8 cellular contexts compared by ENCODE assay signal in the genomic region with DNA sequence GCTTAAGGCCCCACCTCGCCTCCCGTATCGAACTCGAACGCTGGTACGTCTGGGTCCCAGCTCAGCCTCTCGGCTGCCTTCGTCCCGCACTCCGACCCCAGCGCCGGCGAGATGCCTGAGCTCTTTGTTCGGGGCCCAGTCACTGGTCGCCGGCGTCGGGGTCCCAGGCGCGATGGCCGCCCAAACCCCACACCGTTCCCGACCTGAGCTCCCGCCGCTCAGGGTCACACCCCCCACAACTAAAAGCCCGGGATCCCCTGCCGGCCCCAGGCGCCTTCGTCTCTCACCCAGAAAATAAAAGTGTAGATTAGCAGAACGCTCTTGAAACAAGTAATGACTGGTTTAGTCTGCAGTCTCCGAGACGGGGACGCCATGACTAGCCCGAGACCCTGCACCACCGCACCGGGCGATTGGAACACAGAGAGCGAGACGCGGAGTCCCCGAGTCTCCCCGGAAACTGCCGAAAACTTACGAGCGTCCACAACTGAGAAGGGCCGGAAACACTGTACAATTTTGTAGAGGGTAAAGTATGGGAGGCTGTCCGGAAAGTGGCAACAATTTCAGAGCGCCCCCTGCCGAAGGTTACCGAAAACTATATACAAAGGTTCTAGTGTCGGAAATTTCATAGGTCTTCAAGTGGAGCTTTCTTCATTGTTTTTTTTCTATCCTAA. TPM values are rescaled to one million over a fixed set of nuclear protein-coding genes. Genes with fewer than 3 reads are reported as not detected.
A peak's percentile ranks its signal among the peaks of the same experiment; 100 is the strongest.
DNase-seq lines count a peak whose midpoint lies in the region; ATAC-seq and TF ChIP-seq lines count a peak whose summit lies in the region.

A gene with protein sequence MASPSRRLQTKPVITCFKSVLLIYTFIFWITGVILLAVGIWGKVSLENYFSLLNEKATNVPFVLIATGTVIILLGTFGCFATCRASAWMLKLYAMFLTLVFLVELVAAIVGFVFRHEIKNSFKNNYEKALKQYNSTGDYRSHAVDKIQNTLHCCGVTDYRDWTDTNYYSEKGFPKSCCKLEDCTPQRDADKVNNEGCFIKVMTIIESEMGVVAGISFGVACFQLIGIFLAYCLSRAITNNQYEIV (minus strand): TSS at position 486 of the 671 bp plus-strand sequence. CDS start 112 bp downstream, at position 374.

- peak within 1 kb of the TSS; percentile 30; the same call in 1 of the 2 replicates for H3K27ac ChIP-seq in RWPE1

- no peaks in the 10 kb centered on the region for H3K4me1 ChIP-seq in BE2C

- POLR2A ChIA-PET in RWPE1 (lab: Yijun Ruan, JAX; ENCODE audit: low non-redundant PET), result interaction anchor here (0.6 kb wide), 1 partner anchor 48 kb away, joined by 9 read pairs; no protein-coding TSS in a partner anchor

- H3K4me1 Mint-ChIP-seq in glutamatergic neuron (ENCODE audit: low read depth, unreplicated experiment), result peaks cover 6% of the 10 kb centered on the region

- ATAC-seq in GM19452 (IDR thresholded peaks at IDR 0.05; ENCODE audit: unreplicated experiment), result peak; percentile 99
- ATAC-seq in activated naive CD4-positive, alpha-beta T cell treated with anti-CD3 and anti-CD28 coated beads, Interleukin-2, amount 50 U/mL, for 72 hours, result peak; percentile 99 to 100

- H3K9me3 ChIP-seq in BE2C, result no peaks in the 10 kb centered on the region

- peak; percentile 57 for TF ChIP-seq CTCF in BE2C (IDR thresholded peaks at IDR 0.05; ENCODE audit: low read depth, low read length)
- TF ChIP-seq CTCF in RWPE1 (conservative IDR thresholded peaks at IDR 0.05; ENCODE audit: low read depth), result peak; percentile 42
- peak; percentile 69 for TF ChIP-seq CTCF in glutamatergic neuron (IDR thresholded peaks at IDR 0.05; ENCODE audit: partially characterized antibody, unreplicated experiment)
- TF ChIP-seq CTCF in subcutaneous adipose tissue (IDR thresholded peaks at IDR 0.05; ENCODE audit: low read depth), result no peak

- H3K27me3 Mint-ChIP-seq in glutamatergic neuron (ENCODE audit: unreplicated experiment), result no peaks in the 10 kb centered on the region

- peak within 1 kb of the TSS; percentile 77 for H3K4me3 ChIP-seq in BE2C (ENCODE audit: low read depth, low read length)

- peaks cover 0 to 5% of the 10 kb centered on the region in 2 donors for H3K36me3 Mint-ChIP-seq in activated naive CD4-positive, alpha-beta T cell treated with anti-CD3 and anti-CD28 coated beads, Interleukin-2, amount 50 U/mL, for 72 hours
- H3K36me3 Mint-ChIP-seq in glutamatergic neuron (ENCODE audit: unreplicated experiment), result no peaks in the 10 kb centered on the region

- H3K4me3 Mint-ChIP-seq in glutamatergic neuron (ENCODE audit: unreplicated experiment), result peak within 1 kb of the TSS; percentile 95

- H3K27ac Mint-ChIP-seq in activated naive CD4-positive, alpha-beta T cell treated with anti-CD3 and anti-CD28 coated beads, Interleukin-2, amount 50 U/mL, for 72 hours, result peak within 1 kb of the TSS in 1 of 2 donors; percentile 84
- H3K27ac Mint-ChIP-seq in glutamatergic neuron (ENCODE audit: unreplicated experiment), result peak within 1 kb of the TSS; percentile 97

- CTCF ChIA-PET in RWPE1 (lab: Yijun Ruan, JAX), result interaction anchor here (0.6 to 1.6 kb wide), 12 partner anchors 9 to 183 kb away, joined by 3 to 6 read pairs (median 3); partner anchors contain the start of gene TNMD

- DNase-seq in BE2C (peak; percentile 82), HS-5 (ENCODE audit: low read depth) (peak; percentile 46), RWPE1 (ENCODE audit: low spot score) (peak; percentile 79), glutamatergic neuron (peak; percentile 85), occipital lobe (lab: John Stamatoyannopoulos, UW) (peak; percentile 19)
- DNase-seq in activated naive CD4-positive, alpha-beta T cell treated with anti-CD3 and anti-CD28 coated beads, Interleukin-2, amount 50 U/mL, for 72 hours (ENCODE audit: low spot score in 2 of 2), result peak; percentile 65 to 68

- H3K36me3 ChIP-seq in BE2C, result no peaks in the 10 kb centered on the region

- H3K9me3 Mint-ChIP-seq in activated naive CD4-positive, alpha-beta T cell treated with anti-CD3 and anti-CD28 coated beads, Interleukin-2, amount 50 U/mL, for 72 hours, result no peaks in the 10 kb centered on the region
- H3K9me3 Mint-ChIP-seq in glutamatergic neuron (ENCODE audit: unreplicated experiment), result no peaks in the 10 kb centered on the region

- no peaks in the 10 kb centered on the region for H3K27me3 ChIP-seq in BE2C

RNA-seq across cellular contexts. Expression of the gene that starts here (rescaled TPM):
- polyA plus RNA-seq in BE2C (2012; ENCODE audit: insufficient read depth, insufficient read length, low read depth), result 4.5 TPM
- under 1 TPM in 1 of 2 donors, not detected in 1; 0.73 TPM for total RNA-seq in activated naive CD4-positive, alpha-beta T cell treated with anti-CD3 and anti-CD28 coated beads, Interleukin-2, amount 50 U/mL, for 72 hours
- 25.7 TPM for total RNA-seq in glutamatergic neuron (ENCODE audit: unreplicated experiment)
- total RNA-seq in occipital lobe, result 32.1 TPM
- 10 to 100 TPM; 29.1 to 56.7 (median 38.4) TPM for total RNA-seq in subcutaneous adipose tissue

Comparison
In these comparisons a context has a peak if more than half of its experiments do, and no peak if none do; other contexts are left out.
1. Peak in every context shown above with its lines: DNase-seq, ATAC-seq, H3K4me3 ChIP-seq and H3K27ac ChIP-seq.
2. RNA of the gene that starts here (total RNA-seq): 29.1 to 56.7 TPM in subcutaneous adipose tissue, 32.1 TPM in occipital lobe (single experiment) and 25.7 TPM in glutamatergic neuron (single experiment); 0.73 TPM in activated naive CD4-positive, alpha-beta T cell treated with anti-CD3 and anti-CD28 coated beads, Interleukin-2, amount 50 U/mL, for 72 hours; every median in the first group is over 10 times any median in the second.
3. Peak in DNase-seq and ATAC-seq in activated naive CD4-positive, alpha-beta T cell treated with anti-CD3 and anti-CD28 coated beads, Interleukin-2, amount 50 U/mL, for 72 hours; RNA of the gene not detected or under 1 TPM.
4. DNase-seq: peak in every context shown above with its lines; median percentile 85 in glutamatergic neuron; 82 in BE2C; 79 in RWPE1; 66 in activated naive CD4-positive, alpha-beta T cell treated with anti-CD3 and anti-CD28 coated beads, Interleukin-2, amount 50 U/mL, for 72 hours; 46 in HS-5; 19 in occipital lobe.